In genomic region chr17:63740464-63741181, GRCh38 we compare ENCODE assay signal across 8 cellular contexts. TPM values are rescaled to one million over a fixed set of nuclear protein-coding genes. Genes with fewer than 3 reads are reported as not detected.
A peak's percentile ranks its signal among the peaks of the same experiment; 100 is the strongest.
DNase-seq lines count a peak whose midpoint lies in the region; ATAC-seq and TF ChIP-seq lines count a peak whose summit lies in the region.

No MANE protein-coding gene starts in this region.

- no peak for TF ChIP-seq RAD21 in neural cell (conservative IDR thresholded peaks at IDR 0.05)

- H3K9ac ChIP-seq in neural cell (ENCODE audit: low read length) = peak overlapping the region; percentile 90

- TF ChIP-seq CTCF in AG09309 (IDR thresholded peaks at IDR 0.05; ENCODE audit: control insufficient read depth, insufficient read depth, low read depth, low read length, missing control alignments) (no peak), neural cell (IDR thresholded peaks at IDR 0.05; ENCODE audit: poor library complexity, severe bottlenecking) (no peak)

- no peaks in the 10 kb centered on the region for H3F3A ChIP-seq in neural cell (ENCODE audit: insufficient read depth, low read length, poor library complexity, severe bottlenecking)

- H3K27me3 ChIP-seq in SJSA1 (replicated peaks) = no peaks in the 10 kb centered on the region
- no peaks in the 10 kb centered on the region for H3K27me3 ChIP-seq in neural cell (ENCODE audit: insufficient read depth, low read depth, low read length)

- H3K4me3 ChIP-seq in AG09309 (ENCODE audit: control insufficient read depth, low read depth, low read length) (peak overlapping the region; percentile 94), SJSA1 (peak overlapping the region; percentile 75), neural cell (ENCODE audit: low read length) (peak overlapping the region; percentile 95)

- no peaks in the 10 kb centered on the region for H3K9me2 ChIP-seq in neural cell (ENCODE audit: insufficient read depth, low read length)

- H3K4me2 ChIP-seq in neural cell (ENCODE audit: low read length) = peak overlapping the region; percentile 81

- H3K79me2 ChIP-seq in neural cell (replicated peaks; ENCODE audit: insufficient read depth, low read length) = peaks cover 10% of the 10 kb centered on the region

- H2AFZ ChIP-seq in neural cell (ENCODE audit: low read depth, low read length) = peak overlapping the region; percentile 83

- no peaks in the 10 kb centered on the region for H3K9me3 ChIP-seq in SJSA1 (replicated peaks)
- no peaks in the 10 kb centered on the region for H3K9me3 ChIP-seq in neural cell (ENCODE audit: low read length)

- no peak for TF ChIP-seq POLR2A in erythroblast (IDR thresholded peaks at IDR 0.05; ENCODE audit: low read length)

- no peaks in the 10 kb centered on the region for H4K20me1 ChIP-seq in neural cell (ENCODE audit: insufficient read depth)

- intact Hi-C loops in posterior cingulate gyrus (cut with DNase I) = loop anchor here (5.0 kb wide), 1 partner anchor 38 kb away; the partner anchor contains the start of gene LIMD2

- peak; percentile 10 for ATAC-seq in GM18907 (IDR thresholded peaks at IDR 0.05; ENCODE audit: unreplicated experiment)
- ATAC-seq in GM18511 (IDR thresholded peaks at IDR 0.05; ENCODE audit: unreplicated experiment) = no peak
- ATAC-seq in HG02588 (IDR thresholded peaks at IDR 0.05; ENCODE audit: unreplicated experiment) = no peak

- peak overlapping the region; percentile 27; the same call in 1 of the 2 replicates for H3K27ac ChIP-seq in SJSA1
- peak overlapping the region; percentile 92 for H3K27ac ChIP-seq in neural cell (ENCODE audit: low read length)

- TF ChIP-seq EP300 in neural cell (conservative IDR thresholded peaks at IDR 0.05; ENCODE audit: poor library complexity, severe bottlenecking) = no peak

- peaks cover 15% of the 10 kb centered on the region for H3K4me1 ChIP-seq in SJSA1 (replicated peaks)

- DNase-seq in AG09309 (ENCODE audit: low read depth) (no peak), SJSA1 (ENCODE audit: low read depth in 1 of 2, low spot score in 2 of 2) (no peak), erythroblast (lab: John Stamatoyannopoulos, UW) (peak; percentile 39 to 57), posterior cingulate gyrus (no peak)

- H3K36me3 ChIP-seq in SJSA1 (peaks cover 6% of the 10 kb centered on the region), neural cell (ENCODE audit: insufficient read depth, low read length) (no peaks in the 10 kb centered on the region)

TF ChIP-seq in neural cell, 6 proteins besides CTCF, POLR2A, EP300 and RAD21:
- TF ChIP-seq SMC3 (conservative IDR thresholded peaks at IDR 0.05; ENCODE audit: poor library complexity) (no peak), MXI1 (conservative IDR thresholded peaks at IDR 0.05; ENCODE audit: poor library complexity, severe bottlenecking) (no peak), POLR2AphosphoS5 (IDR thresholded peaks at IDR 0.05) (no peak), REST (IDR thresholded peaks at IDR 0.05; ENCODE audit: borderline replicate concordance) (no peak), EZH2 (IDR thresholded peaks at IDR 0.05; ENCODE audit: borderline replicate concordance, insufficient read depth, low read length, poor library complexity, severe bottlenecking) (no peak), TAF1 (IDR thresholded peaks at IDR 0.05; ENCODE audit: low read depth) (no peak)

RNA-seq across cellular contexts. Expression of gene STRADA, which starts 1.0 kb away (rescaled TPM):
- total RNA-seq in SJSA1 (2014; rRNA removed; shearing (Covaris generic)) = 14.7 and 17.3 TPM in 2 replicates
- 15.6 and 18.4 TPM in 2 replicates for polyA plus RNA-seq in neural cell
- 28.7 and 30.6 TPM in 2 replicates for polyA minus RNA-seq in neural cell

RNA-seq across cellular contexts. Expression of gene CCDC47, which starts 32.8 kb away (rescaled TPM):
- total RNA-seq in SJSA1 (2014; rRNA removed; shearing (Covaris generic)) = 106 and 125 TPM in 2 replicates
- polyA plus RNA-seq in neural cell = 47.2 and 49.3 TPM in 2 replicates
- 56.2 and 56.3 TPM in 2 replicates for polyA minus RNA-seq in neural cell

RNA-seq across cellular contexts. Expression of gene DDX42, which starts 33.3 kb away (rescaled TPM):
- 102 and 118 TPM in 2 replicates for total RNA-seq in SJSA1 (2014; rRNA removed; shearing (Covaris generic))
- 114 and 115 TPM in 2 replicates for polyA plus RNA-seq in neural cell
- polyA minus RNA-seq in neural cell = 136 and 142 TPM in 2 replicates

RNA-seq across cellular contexts. Expression of gene LIMD2, which starts 40.7 kb away (rescaled TPM):
- 26.5 and 35.2 TPM in 2 replicates for total RNA-seq in SJSA1 (2014; rRNA removed; shearing (Covaris generic))
- polyA plus RNA-seq in neural cell = 116 and 132 TPM in 2 replicates
- polyA minus RNA-seq in neural cell = 43.3 and 47.1 TPM in 2 replicates

Comparison
In these comparisons a context has a peak if more than half of its experiments do, and no peak if none do; other contexts are left out.
1. DNase-seq: peak in erythroblast (2 of 2); none in AG09309 (single experiment), SJSA1 (0 of 2) and posterior cingulate gyrus (0 of 10).
2. Peak in every context shown above with its lines, with median percentiles within 50 percentile points of each other: H3K4me3 ChIP-seq.